Comparison of ENCODE assay signal across 8 cellular contexts in the genomic region with DNA sequence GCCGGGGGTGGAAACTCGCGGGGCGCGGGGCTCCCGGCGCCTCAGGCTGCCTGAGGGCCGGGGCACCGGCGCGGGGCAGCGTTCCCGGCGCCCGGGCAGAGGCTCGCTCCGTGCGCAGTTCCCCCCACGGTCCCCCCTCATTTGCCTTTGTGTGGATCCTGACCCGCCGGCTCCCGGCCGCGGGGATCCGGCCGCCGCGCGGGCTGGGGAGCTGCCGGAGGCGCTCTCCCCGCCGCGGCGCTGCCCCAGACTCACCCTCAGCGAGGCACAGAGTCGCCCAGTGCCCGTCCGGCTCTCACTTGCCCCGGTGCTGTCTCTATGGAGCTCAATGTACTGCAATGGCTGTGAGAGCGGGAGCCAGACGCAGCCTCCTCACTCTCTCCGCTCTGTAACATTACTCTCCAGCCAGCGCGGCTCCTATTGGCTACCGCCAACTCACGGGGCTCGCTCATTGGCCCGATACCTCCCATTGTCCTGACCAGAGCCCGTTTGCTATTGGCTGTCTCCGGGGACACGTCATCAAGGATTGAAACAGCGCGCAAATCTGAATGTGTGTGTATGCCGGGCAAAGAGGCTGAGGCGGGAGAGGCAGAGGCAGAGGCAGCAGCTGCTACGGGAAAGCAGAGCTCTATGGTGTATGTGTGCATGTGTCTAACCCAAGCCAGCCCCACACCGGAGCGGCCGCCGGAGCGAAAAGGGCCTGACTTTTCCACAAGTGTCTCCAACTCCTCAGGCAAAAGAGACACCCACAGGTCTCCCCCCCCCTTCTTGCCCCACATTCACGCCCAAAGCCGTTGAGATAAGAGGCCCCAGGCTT. TPM values are rescaled to one million over a fixed set of nuclear protein-coding genes. Genes with fewer than 3 reads are reported as not detected.
DNase-seq lines count a peak whose midpoint lies in the region; ATAC-seq and TF ChIP-seq lines count a peak whose summit lies in the region.

A gene (minus strand): TSS at position 396 of the 817 bp plus-strand sequence. CDS start 2,256 bp downstream, outside the sequence.

- CTCF ChIA-PET in CD8-positive, alpha-beta memory T cell (lab: Charles Lee) = interaction anchor here (0.7 to 1.4 kb wide), 5 partner anchors 93 to 507 kb away, joined by 3 to 5 read pairs (median 3); no protein-coding TSS in a partner anchor

- H3K9me3 ChIP-seq in CD8-positive, alpha-beta memory T cell (ENCODE audit: low read length) = no peaks in the 10 kb centered on the region
- no peaks in the 10 kb centered on the region for H3K9me3 ChIP-seq in lung (ENCODE audit: control insufficient read depth in 2 of 2, insufficient read depth in 1 of 2, low read length in 1 of 2)

- H3K36me3 ChIP-seq in CD8-positive, alpha-beta memory T cell (ENCODE audit: insufficient read depth, low read length) = peaks cover 19% of the 10 kb centered on the region
- no peaks in the 10 kb centered on the region for H3K36me3 ChIP-seq in lung (ENCODE audit: control insufficient read depth in 2 of 2, insufficient read depth in 2 of 2, low read length in 2 of 2)

- peaks cover 0 to 10% of the 10 kb centered on the region in 2 donors for H3K27me3 Mint-ChIP-seq in CD8-positive, alpha-beta memory T cell

- H3K4me3 Mint-ChIP-seq in CD8-positive, alpha-beta memory T cell = peak within 1 kb of the TSS; percentile 91 to 99 (median 97)

- H3K27ac Mint-ChIP-seq in CD8-positive, alpha-beta memory T cell = peak within 1 kb of the TSS; percentile 98 to 99 (median 98)

- H3K4me3 ChIP-seq in CD8-positive, alpha-beta memory T cell (ENCODE audit: low read length) = peak within 1 kb of the TSS; percentile 77
- H3K4me3 ChIP-seq in lung = peak within 1 kb of the TSS; percentile 76

- 0% methylated on average over 59 to 64 of the region's 64 CpGs for WGBS in lung, 2 donors

- peak; percentile 93 to 99 (median 96) for DNase-seq in CD8-positive, alpha-beta memory T cell
- DNase-seq in HS-5 (ENCODE audit: low read depth) (peak; percentile 78), lung (ENCODE audit: low spot score) (peak; percentile 99)
- DNase-seq in NK-92 treated with Interleukin-12 subunit alpha and Interleukin-12 subunit beta, amount 100 ng/mL, for 24 hours (lab: John Stamatoyannopoulos, UW) = peak; percentile 98
- peak; percentile 95 for DNase-seq in activated CD8-positive, alpha-beta memory T cell treated with anti-CD3 and anti-CD28 coated beads for 24 hours
- peak; percentile 96 for DNase-seq in effector CD8-positive, alpha-beta T cell (lab: John Stamatoyannopoulos, UW)
- DNase-seq in stimulated activated CD4-positive, alpha-beta T cell treated with anti-CD3 and anti-CD28 coated beads, TNF-alpha, amount 100 ng/mL, for 4 hours (ENCODE audit: low read depth in 3 of 3) = peak; percentile 80 to 95 (median 91)

- H3K36me3 Mint-ChIP-seq in CD8-positive, alpha-beta memory T cell = peaks cover 5 to 31% (median 9%) of the 10 kb centered on the region in 3 donors

- no peaks in the 10 kb centered on the region for H3K27me3 ChIP-seq in CD8-positive, alpha-beta memory T cell (ENCODE audit: insufficient read depth, low read length, poor library complexity, severe bottlenecking)
- H3K27me3 ChIP-seq in lung (ENCODE audit: control insufficient read depth, insufficient read depth) = no peaks in the 10 kb centered on the region

- peak within 1 kb of the TSS; percentile 91 for H3K27ac ChIP-seq in CD8-positive, alpha-beta memory T cell (ENCODE audit: low read depth, low read length)
- peak within 1 kb of the TSS; percentile 99 to 100 for H3K27ac ChIP-seq in lung (ENCODE audit: low read depth in 1 of 2, low read length in 1 of 2)

- peaks cover 36 to 44% (median 40%) of the 10 kb centered on the region in 3 donors for H3K4me1 Mint-ChIP-seq in CD8-positive, alpha-beta memory T cell

- peaks cover 27% of the 10 kb centered on the region for H3K4me1 ChIP-seq in CD8-positive, alpha-beta memory T cell (ENCODE audit: insufficient read depth, low read length)
- no peaks in the 10 kb centered on the region for H3K4me1 ChIP-seq in lung (ENCODE audit: control insufficient read depth in 2 of 2, insufficient read depth in 2 of 2, low read length in 2 of 2)

- POLR2A ChIA-PET in CD8-positive, alpha-beta memory T cell (lab: Charles Lee) = interaction anchor here (0.6 to 2.9 kb wide), 13 partner anchors 13 to 333 kb away, joined by 3 to 43 read pairs (median 4); a partner anchor contains a TSS

- H3K9me3 Mint-ChIP-seq in CD8-positive, alpha-beta memory T cell = peaks cover 0 to 2% (median 0%) of the 10 kb centered on the region in 5 donors

- no peak for TF ChIP-seq CTCF in lung (IDR thresholded peaks at IDR 0.05; ENCODE audit: control extremely low read depth, extremely low read depth)

- ATAC-seq in GM19468 (IDR thresholded peaks at IDR 0.05; ENCODE audit: extremely low read depth, unreplicated experiment) (peak; percentile 94), lung (ENCODE audit: insufficient read depth, low FRiP score) (peak; percentile 94)

RNA-seq across cellular contexts. Expression of the gene that starts here (rescaled TPM):
- total RNA-seq in CD8-positive, alpha-beta memory T cell = 100 to 1,000 TPM; 694 to 729 TPM
- polyA plus RNA-seq in CD8-positive, alpha-beta memory T cell = 642 TPM
- 100 to 1,000 TPM; 210 to 335 TPM for total RNA-seq in lung
- 100 to 1,000 TPM; 315 to 374 TPM for polyA plus RNA-seq in lung

Comparison
In these comparisons a context has a peak if more than half of its experiments do, and no peak if none do; other contexts are left out.
1. Peak in every context shown above with its lines: DNase-seq, ATAC-seq, H3K4me3 ChIP-seq and H3K27ac ChIP-seq.